25 cellular contexts compared by ENCODE assay signal in genomic region chr5:43804041-43804440, GRCh38.
"Had no signal": no experiment of that assay in that cellular context is flagged by ENCODE, and none has a peak within 500 bp of the region (broad histone marks: within the 10 kb centered on the region; RNA-seq: fewer than 3 reads in every experiment).

No MANE protein-coding gene starts in this region.

- DNase-seq: activated CD4-positive, alpha-beta memory T cell treated with anti-CD3 and anti-CD28 coated beads for 36 hours; activated CD4-positive, alpha-beta T cell treated with anti-CD3 and anti-CD28 coated beads for 4 hours; activated CD4-positive, alpha-beta T cell treated with anti-CD3 and anti-CD28 coated beads, Interleukin-2, amount 50 U/mL, for 1 hour; activated CD8-positive, alpha-beta memory T cell treated with anti-CD3 and anti-CD28 coated beads, Interleukin-2, amount 50 U/mL, for 4 hours; activated effector memory CD4-positive, alpha-beta T cell treated with Interleukin-2 at 50 U/mL for 16 hours; activated naive CD4-positive, alpha-beta T cell treated with anti-CD3 and anti-CD28 coated beads, Interleukin-2, amount 10 ng/mL, durations not matched to agents 7 days and 5 days; activated naive CD8-positive, alpha-beta T cell treated with anti-CD3 and anti-CD28 coated beads, Interleukin-2, amount 50 U/mL, for 24 hours; activated T-cell treated with anti-CD3 and anti-CD28 coated beads for 4 hours; activated T-cell treated with anti-CD3 and anti-CD28 coated beads, Interleukin-2, amount 50 U/mL, for 4 hours; amniotic stem cell; aorta; Karpas-422; KBM-7; MM.1S; MV-4-11; NCI-H1092; NCI-H1436 treated with DMSO at 0.1 percent for 48 hours; NCI-H1694 treated with DMSO at 0.1 percent for 48 hours; NCI-H2029; NCI-H345; NCI-H524 treated with DMSO at 0.1 percent for 48 hours; SHP77; SJCRH30 had no signal

- H3K27me3 ChIP-seq: cardiac muscle cell, SJCRH30 had no signal

- H3K4me1 ChIP-seq: SJCRH30 had no signal

- H3K36me3 ChIP-seq: cardiac muscle cell, SJCRH30 had no signal

- H3K4me3 ChIP-seq: cardiac muscle cell, SJCRH30, SK-N-MC had no signal

- H3K27ac ChIP-seq: cardiac muscle cell, SJCRH30, SK-N-MC had no signal
